Comparison of ENCODE assay signal across 8 cellular contexts in genomic region chr4:80071643-80072606, GRCh38. TPM values are rescaled to one million over a fixed set of nuclear protein-coding genes. Genes with fewer than 3 reads are reported as not detected.
DNase-seq lines count a peak whose midpoint lies in the region; ATAC-seq, FAIRE-seq and TF ChIP-seq lines count a peak whose summit lies in the region.

No MANE protein-coding gene starts in this region.

- H3K27me3 ChIP-seq in HUES64 (ENCODE audit: insufficient read depth, low read length) (peaks cover 36% of the 10 kb centered on the region), GM12878 (replicated peaks in 1 of 2; ENCODE audit: control insufficient read depth in 2 of 2, insufficient read depth in 2 of 2, low read length in 1 of 2) (no peaks in the 10 kb centered on the region)

- intact Hi-C loops in Calu3 (cut with micrococcal nuclease; ENCODE audit: unreplicated experiment) = loop anchor here (5.0 kb wide), 1 partner anchor 110 kb away; no protein-coding TSS in a partner anchor
- intact Hi-C loops in GM12878 (cut with micrococcal nuclease; ENCODE audit: unreplicated experiment) = loop anchor here (2.0 to 5.0 kb wide), 3 partner anchors 13 to 155 kb away; no protein-coding TSS in a partner anchor

- H3K4me1 ChIP-seq in HUES64 (ENCODE audit: insufficient read depth, low read length) (peaks cover 17% of the 10 kb centered on the region), GM12878 (ENCODE audit: control insufficient read depth, insufficient read depth, low read length) (peaks cover 48% of the 10 kb centered on the region)

- peak overlapping the region; percentile 93 for H3K4me2 ChIP-seq in GM12878 (ENCODE audit: control insufficient read depth, insufficient read depth)

- no peaks in the 10 kb centered on the region for H3K9me3 Mint-ChIP-seq in Calu3 (ENCODE audit: low read depth, unreplicated experiment)
- no peaks in the 10 kb centered on the region for H3K9me3 Mint-ChIP-seq in T-helper 2 cell treated with Interferon-gamma antibody and Interleukin-4, amounts not matched to agents 5 μg/mL and 100 μg/mL, for 36 hours

- H3K27ac ChIP-seq in HUES64 (ENCODE audit: low read depth, low read length) (no peak overlapping the region), GM12878 (ENCODE audit: control insufficient read depth, insufficient read depth) (peak overlapping the region; percentile 70)

- no TSS peak for BruUV-seq in Calu3 (replicated peaks; lab: Mats Ljungman, UMichigan)
- no TSS peak for BruUV-seq in GM12878 (replicated peaks; lab: Mats Ljungman, UMichigan)

- H3K36me3 ChIP-seq in HUES64 (ENCODE audit: insufficient read depth, low read length) (peaks cover 8% of the 10 kb centered on the region; the same call in 1 of the 2 replicates), GM12878 (ENCODE audit: control insufficient read depth in 2 of 2, insufficient read depth in 2 of 2, low read length in 1 of 2) (no peaks in the 10 kb centered on the region)

- H3K27me3 Mint-ChIP-seq in Calu3 (ENCODE audit: unreplicated experiment) = no peaks in the 10 kb centered on the region
- peaks cover 2% of the 10 kb centered on the region for H3K27me3 Mint-ChIP-seq in T-helper 2 cell treated with Interferon-gamma antibody and Interleukin-4, amounts not matched to agents 5 μg/mL and 100 μg/mL, for 36 hours (ENCODE audit: low read depth)

- peaks cover 10% of the 10 kb centered on the region for H3K4me1 Mint-ChIP-seq in Calu3 (ENCODE audit: low read depth, unreplicated experiment)
- peaks cover 55% of the 10 kb centered on the region for H3K4me1 Mint-ChIP-seq in T-helper 2 cell treated with Interferon-gamma antibody and Interleukin-4, amounts not matched to agents 5 μg/mL and 100 μg/mL, for 36 hours (ENCODE audit: low read depth)

- TF ChIP-seq EP300 in GM12878 (IDR thresholded peaks at IDR 0.05; ENCODE audit: borderline replicate concordance in 1 of 2, control insufficient read depth in 1 of 2, low read depth in 2 of 2, low read length in 2 of 2) = no peak

- peak; percentile 22 for DNase-seq in Calu3
- DNase-seq in T-helper 2 cell treated with Interferon-gamma antibody and Interleukin-4, amounts not matched to agents 5 μg/mL and 100 μg/mL, for 36 hours (ENCODE audit: low spot score) = peak; percentile 30
- DNase-seq in GM12878 (ENCODE audit: low read depth, low spot score) = peak; percentile 30
- DNase-seq in iPS-NIHi7 (ENCODE audit: extremely low spot score) = peak; percentile 49
- DNase-seq in stimulated activated CD4-positive, alpha-beta T cell treated with anti-CD3 and anti-CD28 coated beads, Interleukin-15, amount 100 ng/mL, for 24 hours = peak; percentile 72
- no peak for DNase-seq in NK-92 treated with Interleukin-12 subunit alpha and Interleukin-12 subunit beta, amount 100 ng/mL, for 24 hours (lab: John Stamatoyannopoulos, UW)

- RAD21 ChIA-PET in GM12878 (lab: Charles Lee; ENCODE audit: unreplicated experiment) = interaction anchor here (0.8 to 3.9 kb wide), 10 partner anchors 9 to 109 kb away, joined by 3 to 24 read pairs (median 5); no protein-coding TSS in a partner anchor

- in situ Hi-C loops in GM12878 (cut with MboI) = loop anchor here (25.0 kb wide), 1 partner anchor 1310 kb away; no protein-coding TSS in a partner anchor

- POLR2A ChIA-PET in GM12878 (lab: Charles Lee) = interaction anchor here (0.8 to 1.0 kb wide), 2 partner anchors 8 to 54 kb away, joined by 3 to 4 read pairs; no protein-coding TSS in a partner anchor

- peaks cover 11% of the 10 kb centered on the region for H3K79me2 ChIP-seq in GM12878 (ENCODE audit: control insufficient read depth, insufficient read depth, low read length)

- peak overlapping the region; percentile 86 for H2AFZ ChIP-seq in GM12878 (ENCODE audit: control insufficient read depth, low read depth, low read length)

- H3K9me3 ChIP-seq in HUES64 (ENCODE audit: insufficient read depth, low read depth, low read length) (no peaks in the 10 kb centered on the region), GM12878 (replicated peaks; ENCODE audit: control insufficient read depth, insufficient read depth, low read length) (no peaks in the 10 kb centered on the region)

- FAIRE-seq in GM12878 (lab: Jason Lieb, UNC) = no peak

- H3K4me3 Mint-ChIP-seq in Calu3 (ENCODE audit: low read depth, unreplicated experiment) = peak overlapping the region; percentile 95
- peak overlapping the region; percentile 95 for H3K4me3 Mint-ChIP-seq in T-helper 2 cell treated with Interferon-gamma antibody and Interleukin-4, amounts not matched to agents 5 μg/mL and 100 μg/mL, for 36 hours

- CTCF ChIA-PET in Calu3 (lab: Charles Lee) = no interaction called here
- CTCF ChIA-PET in GM12878 (lab: Yijun Ruan, JAX) = interaction anchor here (0.6 to 2.7 kb wide), 5 partner anchors 10 to 154 kb away, joined by 3 to 11 read pairs (median 4); no protein-coding TSS in a partner anchor

- no peak; the same call in 1 of the 2 replicates for TF ChIP-seq POLR2A in GM12878 (IDR thresholded peaks at IDR 0.05; ENCODE audit: low read depth, low read length)

- H3K27ac Mint-ChIP-seq in Calu3 (ENCODE audit: unreplicated experiment) = peak overlapping the region; percentile 86
- H3K27ac Mint-ChIP-seq in T-helper 2 cell treated with Interferon-gamma antibody and Interleukin-4, amounts not matched to agents 5 μg/mL and 100 μg/mL, for 36 hours = peak overlapping the region; percentile 87

- peak overlapping the region; percentile 74 for H3K4me3 ChIP-seq in HUES64 (ENCODE audit: low read length)
- peak overlapping the region; percentile 95 for H3K4me3 ChIP-seq in GM12878

- ATAC-seq in GM21447 (IDR thresholded peaks at IDR 0.05; ENCODE audit: unreplicated experiment) (peak; percentile 38), GM12878 (peak; percentile 55)

- H3K36me3 Mint-ChIP-seq in Calu3 (ENCODE audit: insufficient read depth, unreplicated experiment) = peaks cover 24% of the 10 kb centered on the region
- H3K36me3 Mint-ChIP-seq in T-helper 2 cell treated with Interferon-gamma antibody and Interleukin-4, amounts not matched to agents 5 μg/mL and 100 μg/mL, for 36 hours (ENCODE audit: low read depth) = peaks cover 39% of the 10 kb centered on the region

- WGBS in HUES64 = 1% methylated on average over 40 of the region's 41 CpGs
- WGBS in GM12878 (ENCODE audit: insufficient coverage, insufficient replicate concordance, low lambda C conversion rate, missing lambda C conversion rate) = 4% methylated on average over 32 of the region's 41 CpGs

- H3K9ac ChIP-seq in HUES64 (ENCODE audit: low read depth, low read length) (peak overlapping the region; percentile 76), GM12878 (ENCODE audit: control insufficient read depth, insufficient read depth, low read length) (peak overlapping the region; percentile 83)

- no peak for TF ChIP-seq CTCF in Calu3 (IDR thresholded peaks at IDR 0.05; ENCODE audit: unreplicated experiment)
- TF ChIP-seq CTCF in GM12878 (IDR thresholded peaks at IDR 0.05 in 2 of 3, conservative IDR thresholded peaks at IDR 0.05 in 1 of 3; ENCODE audit: control insufficient read depth in 2 of 3, extremely low read depth in 1 of 3, insufficient read depth in 1 of 3, low read depth in 3 of 3, low read length in 3 of 3) = peak in 1 of 3 experiments; percentile 18; a peak in 1 of 6 replicates

- peak; percentile 7; the same call in 1 of the 2 replicates for TF ChIP-seq RAD21 in GM12878 (IDR thresholded peaks at IDR 0.05; ENCODE audit: insufficient read depth, low read depth, low read length)

- no peaks in the 10 kb centered on the region for H4K20me1 ChIP-seq in GM12878 (ENCODE audit: control insufficient read depth, insufficient read depth)

- SMC1A ChIA-PET in GM12878 (lab: Charles Lee; ENCODE audit: uncharacterized antibody, unreplicated experiment) = interaction anchor here (0.8 to 5.1 kb wide), 7 partner anchors 12 to 156 kb away, joined by 3 to 21 read pairs (median 3); no protein-coding TSS in a partner anchor

TF ChIP-seq in GM12878, 131 proteins besides CTCF, POLR2A, EP300 and RAD21 (continues in another document):
- TF ChIP-seq ZNF207 (IDR thresholded peaks at IDR 0.05; ENCODE audit: borderline replicate concordance) (no peak), GATAD2B (conservative IDR thresholded peaks at IDR 0.05; ENCODE audit: low read depth) (peak; percentile 51; the same call in 1 of the 2 replicates), IKZF2 (IDR thresholded peaks at IDR 0.05) (no peak), TCF7 (IDR thresholded peaks at IDR 0.05; ENCODE audit: borderline replicate concordance) (no peak), ZNF274 (IDR thresholded peaks at IDR 0.05; ENCODE audit: insufficient read depth, insufficient read length) (no peak), TBL1XR1 (IDR thresholded peaks at IDR 0.05; ENCODE audit: low read depth, low read length) (no peak), ESRRA (IDR thresholded peaks at IDR 0.05; ENCODE audit: low read length) (no peak), SMAD1 (IDR thresholded peaks at IDR 0.05; ENCODE audit: low read depth, partially characterized antibody) (no peak), ZZZ3 (IDR thresholded peaks at IDR 0.05; ENCODE audit: control insufficient read depth, insufficient read length, low read depth) (no peak)
- TF ChIP-seq, protein P1, sequence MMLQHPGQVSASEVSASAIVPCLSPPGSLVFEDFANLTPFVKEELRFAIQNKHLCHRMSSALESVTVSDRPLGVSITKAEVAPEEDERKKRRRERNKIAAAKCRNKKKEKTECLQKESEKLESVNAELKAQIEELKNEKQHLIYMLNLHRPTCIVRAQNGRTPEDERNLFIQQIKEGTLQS (IDR thresholded peaks at IDR 0.05; ENCODE audit: borderline replicate concordance, extremely low read depth, low read depth, low read length) = no peak

RNA-seq across cellular contexts. Expression of gene ANTXR2, which starts 1.1 kb away (rescaled TPM):
- 21.6 and 23.6 TPM in 2 replicates for total RNA-seq in Calu3 (2022)
- 13.3 TPM for polyA plus RNA-seq in HUES64 (2013, experiment 1 of 2)
- polyA plus RNA-seq in HUES64 (2013, experiment 2 of 2) = 19.6 TPM
- 27.5 and 36.1 TPM in 2 replicates for total RNA-seq in GM12878 (2013; cell fraction: nucleolus; rRNA removed)
- 4.7 TPM in 2 replicates for total RNA-seq in GM12878 (2014; rRNA removed)
- 5.9 and 7.7 TPM in 2 replicates for total RNA-seq in GM12878 (2014; rRNA removed; fragmentation: Illumina TruSeq; extraction: Trizol)
- total RNA-seq in GM12878 (2021) = 7.7 and 8.9 TPM in 2 replicates
- 2.2 TPM for polyA plus RNA-seq in GM12878 (2011; ENCODE audit: low read depth)
- polyA plus RNA-seq in GM12878 (2011; rRNA removed) = 5.6 and 9.8 TPM in 2 replicates
- 2.1 and 2.2 TPM in 2 replicates for polyA plus RNA-seq in GM12878 (2011; cell fraction: cytosol; rRNA removed)
- 4.7 and 4.8 TPM in 2 replicates for polyA plus RNA-seq in GM12878 (2011; cell fraction: nucleus; rRNA removed)
- polyA plus RNA-seq in GM12878 (2012) = 4.4 TPM in 2 replicates
- 8.3 and 9.6 TPM in 2 replicates for polyA plus RNA-seq in GM12878 (2014; fragmentation: Illumina TruSeq; extraction: Trizol)
- polyA plus RNA-seq in GM12878 (2014; fragmentation: Nextera tagmentation; extraction: Ambion mirVana) = 1 to 10 TPM; 1.4 to 1.5 TPM
- polyA plus RNA-seq in GM12878 (2014; rRNA removed) = 3.3 and 5.4 TPM in 2 replicates
- polyA plus RNA-seq in GM12878 (2016; fragmentation: Nextera tagmentation; extraction: Ambion mirVana) = 1 to 10 TPM; 8.1 to 8.6 TPM
- 7.8 and 8.3 TPM in 2 replicates for polyA minus RNA-seq in GM12878 (2011; rRNA and poly(A)+ RNA removed)
- polyA minus RNA-seq in GM12878 (2011; cell fraction: cytosol; rRNA and poly(A)+ RNA removed) = 2.0 and 2.4 TPM in 2 replicates
- polyA minus RNA-seq in GM12878 (2011; cell fraction: nucleus; rRNA and poly(A)+ RNA removed) = 7.7 and 13.9 TPM in 2 replicates
